In genomic region chr4:126395661-126396060, GRCh38 we compare ENCODE assay signal across 23 cellular contexts.
DNase-seq lines count a peak whose midpoint lies in the region; ATAC-seq and TF ChIP-seq lines count a peak whose summit lies in the region.
"Had no signal": no experiment of that assay in that cellular context is flagged by ENCODE, and none has a peak within 500 bp of the region (broad histone marks: within the 10 kb centered on the region; RNA-seq: fewer than 3 reads in every experiment).

No MANE protein-coding gene starts in this region.

- WGBS in SK-N-SH (ENCODE audit: low lambda C conversion rate), result 51% methylated on average over 2 of the region's 2 CpGs

- H3K9me2 ChIP-seq in SK-N-SH, result no peaks in the 10 kb centered on the region

- peaks cover 5% of the 10 kb centered on the region for H3K4me1 Mint-ChIP-seq in nephron progenitor cell
- H3K4me1 Mint-ChIP-seq: activated CD4-positive, alpha-beta memory T cell treated with anti-CD3 and anti-CD28 coated beads, Interleukin-2, amount 10 ng/mL, durations not matched to agents 7 days and 5 days; CD8-positive, alpha-beta memory T cell; IgD-negative memory B cell; stimulated activated effector memory CD8-positive, alpha-beta T cell treated with anti-CD3 and anti-CD28 coated beads, Interleukin-12 subunit alpha, Interleukin-12 subunit beta, amount 100 ng/mL, for 72 hours had no signal

- no peak overlapping the region for H2AFZ ChIP-seq in SK-N-SH (ENCODE audit: low read depth)

- no peaks in the 10 kb centered on the region for H3K4me1 ChIP-seq in SK-N-SH (ENCODE audit: control insufficient read depth in 1 of 2, insufficient read depth in 2 of 2, low read depth in 1 of 2, low read length in 1 of 2)
- H3K4me1 ChIP-seq: adrenal gland, gastroesophageal sphincter, testis had no signal

- no peaks in the 10 kb centered on the region for H3K9me3 ChIP-seq in SK-N-SH
- H3K9me3 ChIP-seq: gastroesophageal sphincter, neutrophil, testis had no signal

- H3K27ac ChIP-seq in epithelial cell of prostate (no peak overlapping the region), SK-N-SH (ENCODE audit: low read depth in 2 of 2, low read length in 1 of 2) (no peak overlapping the region)
- H3K27ac ChIP-seq: adrenal gland, gastroesophageal sphincter, neutrophil, skin epidermis, testis had no signal

- H3K4me3 Mint-ChIP-seq in nephron progenitor cell, result no peak overlapping the region
- H3K4me3 Mint-ChIP-seq: activated CD4-positive, alpha-beta memory T cell treated with anti-CD3 and anti-CD28 coated beads, Interleukin-2, amount 10 ng/mL, durations not matched to agents 7 days and 5 days; CD8-positive, alpha-beta memory T cell; IgD-negative memory B cell; stimulated activated effector memory CD8-positive, alpha-beta T cell treated with anti-CD3 and anti-CD28 coated beads, Interleukin-12 subunit alpha, Interleukin-12 subunit beta, amount 100 ng/mL, for 72 hours had no signal

- H3K79me2 ChIP-seq in SK-N-SH (ENCODE audit: insufficient read depth), result no peaks in the 10 kb centered on the region

- H3F3A ChIP-seq in SK-N-SH (replicated peaks; ENCODE audit: insufficient read depth), result no peaks in the 10 kb centered on the region

- no peaks in the 10 kb centered on the region for H3K36me3 Mint-ChIP-seq in nephron progenitor cell (ENCODE audit: low read depth)
- H3K36me3 Mint-ChIP-seq: IgD-negative memory B cell; stimulated activated effector memory CD8-positive, alpha-beta T cell treated with anti-CD3 and anti-CD28 coated beads, Interleukin-12 subunit alpha, Interleukin-12 subunit beta, amount 100 ng/mL, for 72 hours had no signal

- CTCF ChIA-PET in SK-N-SH (lab: Yijun Ruan, JAX), result no interaction called here

- no peak overlapping the region for H3K4me2 ChIP-seq in SK-N-SH

- H3K9ac ChIP-seq in SK-N-SH, result no peak overlapping the region

- no peaks in the 10 kb centered on the region for H4K20me1 ChIP-seq in SK-N-SH (ENCODE audit: insufficient read depth)

- H3K27me3 ChIP-seq in SK-N-SH (ENCODE audit: insufficient read depth), result no peaks in the 10 kb centered on the region
- H3K27me3 ChIP-seq: adrenal gland, gastroesophageal sphincter, neutrophil, testis had no signal

- no peak for ATAC-seq in activated CD4-positive, CD25-positive, alpha-beta regulatory T cell treated with anti-CD3 and anti-CD28 coated beads, Interleukin-2, amount 50 U/mL, for 24 hours
- ATAC-seq: gastroesophageal sphincter; stimulated activated effector memory CD8-positive, alpha-beta T cell treated with anti-CD3 and anti-CD28 coated beads, Interleukin-12 subunit alpha, Interleukin-12 subunit beta, amount 100 ng/mL, for 72 hours had no signal

- peak; percentile 0 for DNase-seq in HCEC 1CT
- DNase-seq in RPMI7951 (ENCODE audit: low read depth), result peak; percentile 3
- peak; percentile 20 for DNase-seq in epithelial cell of prostate (ENCODE audit: low read depth, low spot score)
- no peak for DNase-seq in nephron progenitor cell
- DNase-seq in HT-29 (ENCODE audit: low spot score), result no peak
- DNase-seq in SK-N-SH, result no peak
- DNase-seq: activated CD4-positive, alpha-beta memory T cell treated with anti-CD3 and anti-CD28 coated beads, Interleukin-2, amount 10 ng/mL, durations not matched to agents 7 days and 5 days; activated gamma-delta T cell treated with Interleukin-2 at 50 U/mL for 16 hours; adrenal gland; caudate nucleus; CD8-positive, alpha-beta memory T cell; DMS79; kidney; NCI-H146; stimulated activated CD4-positive, alpha-beta T cell treated with anti-CD3 and anti-CD28 coated beads, Interleukin-2, amount 100 ng/mL, for 24 hours; testis had no signal

- no peaks in the 10 kb centered on the region for H3K9me3 Mint-ChIP-seq in nephron progenitor cell

- TF ChIP-seq EP300 in SK-N-SH (IDR thresholded peaks at IDR 0.05; ENCODE audit: borderline replicate concordance in 1 of 2, low read depth in 1 of 2, low read length in 1 of 2), result no peak

- no peak overlapping the region for H3K4me3 ChIP-seq in SK-N-SH (ENCODE audit: low read depth in 2 of 2, low read length in 1 of 2)
- H3K4me3 ChIP-seq: adrenal gland, gastroesophageal sphincter, lung, skin epidermis, testis had no signal

- TF ChIP-seq RAD21 in SK-N-SH (IDR thresholded peaks at IDR 0.05; ENCODE audit: low read length), result no peak

- no peak for TF ChIP-seq CTCF in nephron progenitor cell (IDR thresholded peaks at IDR 0.05)
- TF ChIP-seq CTCF in SK-N-SH (IDR thresholded peaks at IDR 0.05), result no peak

- peak overlapping the region; percentile 30 for H3K27ac Mint-ChIP-seq in nephron progenitor cell
- H3K27ac Mint-ChIP-seq: activated CD4-positive, alpha-beta memory T cell treated with anti-CD3 and anti-CD28 coated beads, Interleukin-2, amount 10 ng/mL, durations not matched to agents 7 days and 5 days; CD8-positive, alpha-beta memory T cell; IgD-negative memory B cell; stimulated activated effector memory CD8-positive, alpha-beta T cell treated with anti-CD3 and anti-CD28 coated beads, Interleukin-12 subunit alpha, Interleukin-12 subunit beta, amount 100 ng/mL, for 72 hours had no signal

- POLR2A ChIA-PET in SK-N-SH (lab: Yijun Ruan, JAX), result no interaction called here

- no peaks in the 10 kb centered on the region for H3K27me3 Mint-ChIP-seq in nephron progenitor cell (ENCODE audit: low read depth, poor library complexity)
- H3K27me3 Mint-ChIP-seq: activated CD4-positive, alpha-beta memory T cell treated with anti-CD3 and anti-CD28 coated beads, Interleukin-2, amount 10 ng/mL, durations not matched to agents 7 days and 5 days; CD8-positive, alpha-beta memory T cell; IgD-negative memory B cell had no signal

- no peaks in the 10 kb centered on the region for H3K36me3 ChIP-seq in SK-N-SH (replicated peaks in 1 of 2; ENCODE audit: control insufficient read depth in 1 of 2, insufficient read depth in 2 of 2, low read length in 1 of 2)
- H3K36me3 ChIP-seq: adrenal gland, gastroesophageal sphincter, neutrophil had no signal

TF ChIP-seq in SK-N-SH, 30 proteins besides CTCF, POLR2A, EP300 and RAD21:
- TF ChIP-seq, protein P1, sequence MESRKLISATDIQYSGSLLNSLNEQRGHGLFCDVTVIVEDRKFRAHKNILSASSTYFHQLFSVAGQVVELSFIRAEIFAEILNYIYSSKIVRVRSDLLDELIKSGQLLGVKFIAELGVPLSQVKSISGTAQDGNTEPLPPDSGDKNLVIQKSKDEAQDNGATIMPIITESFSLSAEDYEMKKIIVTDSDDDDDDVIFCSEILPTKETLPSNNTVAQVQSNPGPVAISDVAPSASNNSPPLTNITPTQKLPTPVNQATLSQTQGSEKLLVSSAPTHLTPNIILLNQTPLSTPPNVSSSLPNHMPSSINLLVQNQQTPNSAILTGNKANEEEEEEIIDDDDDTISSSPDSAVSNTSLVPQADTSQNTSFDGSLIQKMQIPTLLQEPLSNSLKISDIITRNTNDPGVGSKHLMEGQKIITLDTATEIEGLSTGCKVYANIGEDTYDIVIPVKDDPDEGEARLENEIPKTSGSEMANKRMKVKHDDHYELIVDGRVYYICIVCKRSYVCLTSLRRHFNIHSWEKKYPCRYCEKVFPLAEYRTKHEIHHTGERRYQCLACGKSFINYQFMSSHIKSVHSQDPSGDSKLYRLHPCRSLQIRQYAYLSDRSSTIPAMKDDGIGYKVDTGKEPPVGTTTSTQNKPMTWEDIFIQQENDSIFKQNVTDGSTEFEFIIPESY (IDR thresholded peaks at IDR 0.05; ENCODE audit: borderline replicate concordance, low read depth), result no peak
- TF ChIP-seq SMC3 (IDR thresholded peaks at IDR 0.05; ENCODE audit: low read depth, low read length), result no peak
- no peak for TF ChIP-seq RCOR1 (IDR thresholded peaks at IDR 0.05; ENCODE audit: low read length)
- no peak for TF ChIP-seq TAF1 (IDR thresholded peaks at IDR 0.05; ENCODE audit: borderline replicate concordance, low read depth, low read length)
TF ChIP-seq in SK-N-SH: peak in this region for 0.

Comparison
In these comparisons a context has a peak if more than half of its experiments do, and no peak if none do; other contexts are left out.
1. DNase-seq: peak in HCEC 1CT (single experiment), RPMI7951 (single experiment) and epithelial cell of prostate (single experiment); none in nephron progenitor cell (single experiment), HT-29 (single experiment) and SK-N-SH (single experiment).